Comparison of ENCODE assay signal across 27 cellular contexts in the genomic region with DNA sequence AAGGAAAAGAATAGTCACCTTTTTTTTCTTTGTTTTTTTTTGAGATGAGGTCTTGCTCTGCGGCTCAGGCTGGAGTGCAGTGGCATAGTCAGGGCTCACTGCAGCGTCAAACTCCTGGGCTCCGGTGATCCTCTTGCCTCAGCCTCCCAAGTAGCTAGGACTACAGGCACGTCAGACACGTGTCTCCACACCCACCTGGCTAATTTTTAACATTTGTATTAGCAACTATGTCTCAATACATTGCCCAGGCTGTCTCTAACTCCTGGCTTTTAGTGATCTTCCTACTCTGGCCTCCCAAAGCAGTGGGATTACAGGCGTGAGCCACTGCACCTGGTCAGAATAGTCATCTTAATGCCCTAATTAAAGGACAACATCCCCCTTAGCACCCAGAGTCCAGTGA. TPM values are rescaled to one million over a fixed set of nuclear protein-coding genes. Genes with fewer than 3 reads are reported as not detected.
DNase-seq lines count a peak whose midpoint lies in the region; ATAC-seq, FAIRE-seq and TF ChIP-seq lines count a peak whose summit lies in the region.
"Had no signal": no experiment of that assay in that cellular context is flagged by ENCODE, and none has a peak within 500 bp of the region (broad histone marks: within the 10 kb centered on the region; RNA-seq: fewer than 3 reads in every experiment).

No MANE protein-coding gene starts in this region.

- H2BK5ac ChIP-seq in neuronal stem cell (ENCODE audit: low read length), result no peak overlapping the region

- peaks cover 0 to 17% (median 11%) of the 10 kb centered on the region in 4 donors for H3K4me1 ChIP-seq in esophagus muscularis mucosa
- peaks cover 6% of the 10 kb centered on the region; the same call in 1 of the 2 replicates for H3K4me1 ChIP-seq in HepG2 (ENCODE audit: insufficient read depth, low read length)
- no peaks in the 10 kb centered on the region for H3K4me1 ChIP-seq in neuronal stem cell (ENCODE audit: control insufficient read depth in 2 of 2, insufficient read depth in 1 of 2, low read depth in 1 of 2, low read length in 2 of 2)
- H3K4me1 ChIP-seq: BE2C, BLaER1 had no signal

- intact Hi-C loops in esophagus muscularis mucosa (cut with DNase I) (no loop called here), HepG2 (cut with micrococcal nuclease; ENCODE audit: unreplicated experiment) (no loop called here)

- CTCF ChIA-PET in HepG2 (lab: Yijun Ruan, JAX; ENCODE audit: low intra/inter-chr PET ratio, low total read pairs), result no interaction called here

- in situ Hi-C loops in HepG2 (cut with HindIII; ENCODE audit: extremely low pct_ligation_motif_present, low pct_unique_long_range_greater_than_20kb), result loop anchor here (25.0 kb wide), 1 partner anchor 1259 kb away; no protein-coding TSS in a partner anchor

- H4K91ac ChIP-seq in neuronal stem cell (ENCODE audit: low read depth, low read length, poor library complexity), result no peak overlapping the region

- no peak overlapping the region for H4K8ac ChIP-seq in neuronal stem cell (ENCODE audit: low read depth, low read length)

- DNase-seq in esophagus muscularis mucosa (ENCODE audit: extremely low spot score) (peak; percentile 19), kidney tubule cell (ENCODE audit: low spot score) (peak; percentile 62), HepG2 (ENCODE audit: low spot score) (no peak), renal cortical epithelial cell (ENCODE audit: low read depth) (peak; percentile 62), NCI-H2081 (lab: John Stamatoyannopoulos, UW) (no peak), neuronal stem cell (ENCODE audit: low spot score) (no peak)
- DNase-seq: 8988T; ACHN; BE2C; C1 segment of cervical spinal cord; CD4-positive, alpha-beta memory T cell; CD4-positive, CD25-positive, alpha-beta regulatory T cell; CD8-positive, alpha-beta memory T cell; COR-L47; DMS 273 treated with DMSO at 0.1 percent for 48 hours; DMS153; DMS53; DMS79; DND-41; EL; GDM1 had no signal

- peaks cover 0 to 58% (median 11%) of the 10 kb centered on the region in 4 donors for H3K36me3 ChIP-seq in esophagus muscularis mucosa
- peaks cover 10 to 12% of the 10 kb centered on the region in 2 experiments; a peak in 4 of 5 replicates for H3K36me3 ChIP-seq in HepG2 (replicated peaks in 1 of 2; ENCODE audit: control insufficient read depth in 1 of 2, insufficient read depth in 2 of 2, low read length in 2 of 2)
- H3K36me3 ChIP-seq in neuronal stem cell (replicated peaks in 1 of 2; ENCODE audit: control insufficient read depth in 2 of 2, insufficient read depth in 2 of 2, low read length in 2 of 2), result peaks cover 16 to 72% of the 10 kb centered on the region in 2 donors
- H3K36me3 ChIP-seq: BLaER1 had no signal

- no peaks in the 10 kb centered on the region for H3K79me1 ChIP-seq in neuronal stem cell (ENCODE audit: low read depth, low read length)

- no peak overlapping the region for H2BK120ac ChIP-seq in neuronal stem cell (ENCODE audit: low read depth, low read length)

- TF ChIP-seq EP300 in esophagus muscularis mucosa (IDR thresholded peaks at IDR 0.05) (no peak), HepG2 (IDR thresholded peaks at IDR 0.05; ENCODE audit: low read depth in 2 of 2, low read length in 2 of 2) (no peak), HepG2 (CRISPR knock-in tag; IDR thresholded peaks at IDR 0.05; ENCODE audit: borderline replicate concordance) (no peak)

- H3K9me3 ChIP-seq in esophagus muscularis mucosa (peaks cover 0 to 8% (median 0%) of the 10 kb centered on the region in 4 donors), HepG2 (ENCODE audit: low read length) (peaks cover 7% of the 10 kb centered on the region; the same call in 1 of the 2 replicates), neuronal stem cell (replicated peaks in 1 of 2; ENCODE audit: control insufficient read depth in 2 of 2, insufficient read depth in 1 of 2, low read depth in 1 of 2, low read length in 2 of 2) (peaks cover 13 to 18% of the 10 kb centered on the region in 2 donors)
- H3K9me3 ChIP-seq: BE2C had no signal

- ATAC-seq in HepG2 (peak; percentile 40; the same call in 2 of the 3 replicates), GM21447 (IDR thresholded peaks at IDR 0.05; ENCODE audit: unreplicated experiment) (no peak)
- ATAC-seq: GM12878 had no signal

- no peak overlapping the region for H3K14ac ChIP-seq in neuronal stem cell (ENCODE audit: low read length)

- H2AFZ ChIP-seq in HepG2 (ENCODE audit: low read length) (no peak overlapping the region), neuronal stem cell (ENCODE audit: low read length) (no peak overlapping the region)

- no peak overlapping the region for H3K4me3 ChIP-seq in esophagus muscularis mucosa
- H3K4me3 ChIP-seq in HepG2 (replicated peaks in 1 of 3; ENCODE audit: insufficient read depth in 1 of 3, low read depth in 2 of 3, low read length in 3 of 3), result no peak overlapping the region
- H3K4me3 ChIP-seq in neuronal stem cell (ENCODE audit: low read length in 2 of 2), result no peak overlapping the region
- H3K4me3 ChIP-seq: BLaER1, GM12878 had no signal

- no peak overlapping the region for H2AK5ac ChIP-seq in neuronal stem cell (ENCODE audit: low read depth, low read length)

- POLR2A ChIA-PET in HepG2 (lab: Yijun Ruan, JAX), result no interaction called here

- no peak for FAIRE-seq in HepG2 (lab: Jason Lieb, UNC)
- FAIRE-seq: A204.1, GM12878, GM12892, GM19239 had no signal

- no peaks in the 10 kb centered on the region for H3K79me2 ChIP-seq in HepG2 (ENCODE audit: insufficient read depth, low read length)

- H3K27ac ChIP-seq in esophagus muscularis mucosa (replicated peaks in 1 of 4) (no peak overlapping the region), HepG2 (ENCODE audit: extremely low read length, insufficient read depth, low read length) (no peak overlapping the region), neuronal stem cell (replicated peaks; ENCODE audit: low read length) (no peak overlapping the region)
- H3K27ac ChIP-seq: BLaER1 had no signal

- no peaks in the 10 kb centered on the region for H3K27me3 ChIP-seq in esophagus muscularis mucosa
- H3K27me3 ChIP-seq in HepG2 (ENCODE audit: control insufficient read depth in 1 of 2, insufficient read depth in 2 of 2, low read length in 2 of 2), result no peaks in the 10 kb centered on the region
- H3K27me3 ChIP-seq in neuronal stem cell (ENCODE audit: control insufficient read depth in 3 of 3, insufficient read depth in 3 of 3, low read depth in 1 of 3, low read length in 3 of 3), result no peaks in the 10 kb centered on the region
- H3K27me3 ChIP-seq: BE2C, BLaER1 had no signal

- no peak for TF ChIP-seq CTCF in esophagus muscularis mucosa (IDR thresholded peaks at IDR 0.05)
- no peak for TF ChIP-seq CTCF in HepG2 (CRISPR knock-in tag; IDR thresholded peaks at IDR 0.05)

- H3K9ac ChIP-seq in HepG2 (ENCODE audit: insufficient read depth, low read depth, low read length), result no peak overlapping the region
- H3K9ac ChIP-seq in neuronal stem cell (ENCODE audit: low read depth, low read length, poor library complexity), result no peak overlapping the region
- H3K9ac ChIP-seq: BLaER1 had no signal

- WGBS in esophagus muscularis mucosa, result 88% methylated on average over 6 of the region's 6 CpGs
- WGBS in HepG2 (ENCODE audit: low lambda C conversion rate), result 71% methylated on average over 6 of the region's 6 CpGs
- no CpG with 5 or more reads among the region's 6 CpGs for WGBS in neuronal stem cell (ENCODE audit: extremely low coverage in 2 of 2, insufficient read length in 2 of 2, insufficient replicate concordance in 1 of 2), 2 donors

- H3K4me2 ChIP-seq in HepG2 (ENCODE audit: low read depth, low read length) (no peak overlapping the region), neuronal stem cell (ENCODE audit: insufficient read depth, low read length, poor library complexity, severe bottlenecking) (no peak overlapping the region)
- H3K4me2 ChIP-seq: BLaER1 had no signal

- BruUV-seq in HepG2 (replicated peaks; lab: Mats Ljungman, UMichigan), result no TSS peak

- H4K20me1 ChIP-seq in HepG2 (ENCODE audit: insufficient read depth, low read length), result no peaks in the 10 kb centered on the region
- H4K20me1 ChIP-seq: BLaER1 had no signal

- no peak for TF ChIP-seq RAD21 in HepG2 (CRISPR knock-in tag; IDR thresholded peaks at IDR 0.05)

- no peak overlapping the region for H2BK12ac ChIP-seq in neuronal stem cell (ENCODE audit: low read length)

- H3K4ac ChIP-seq in neuronal stem cell (ENCODE audit: low read length), result no peak overlapping the region

- H3K18ac ChIP-seq in neuronal stem cell (ENCODE audit: low read length), result no peak overlapping the region

- TF ChIP-seq POLR2A in esophagus muscularis mucosa (IDR thresholded peaks at IDR 0.05; ENCODE audit: low read depth) (no peak), HepG2 (IDR thresholded peaks at IDR 0.05; ENCODE audit: insufficient read depth in 1 of 2, low read depth in 2 of 2, low read length in 2 of 2) (no peak)

- H2BK15ac ChIP-seq in neuronal stem cell (ENCODE audit: low read length), result no peak overlapping the region

- H3K23ac ChIP-seq in neuronal stem cell (ENCODE audit: low read depth, low read length, poor library complexity), result no peak overlapping the region

RNA-seq across cellular contexts. Expression of a gene that starts 54.4 kb away (rescaled TPM):
- total RNA-seq in esophagus muscularis mucosa (100 to 1,000 TPM in 1 of 4 donors, 10 to 100 TPM in 3; 71.4 to 387 (median 94.5) TPM), HepG2 (2016; rRNA removed; fragmentation: Illumina TruSeq; extraction: Trizol) (40.0 and 78.1 TPM in 2 replicates), renal cortical epithelial cell (79.2 and 157 TPM in 2 replicates)
- total RNA-seq in HepG2 (2016; cell fraction: cytosol; rRNA removed; fragmentation: Illumina TruSeq; extraction: Trizol; ENCODE audit: low read depth), result 3.8 and 5.8 TPM in 2 replicates
- 40.5 and 78.7 TPM in 2 replicates for total RNA-seq in HepG2 (2016; cell fraction: insoluble cytoplasmic fraction; rRNA removed; fragmentation: Illumina TruSeq; extraction: Trizol)
- 8.0 and 8.5 TPM in 2 replicates for total RNA-seq in HepG2 (2016; cell fraction: membrane; rRNA removed; fragmentation: Illumina TruSeq; extraction: Trizol)
- total RNA-seq in HepG2 (2016; cell fraction: nucleus; rRNA removed; fragmentation: Illumina TruSeq; extraction: Trizol), result 52.9 and 63.4 TPM in 2 replicates
- polyA plus RNA-seq in HepG2 (2011; rRNA removed), result 83.8 and 113 TPM in 2 replicates
- 73.7 and 84.1 TPM in 2 replicates for polyA plus RNA-seq in HepG2 (2011; cell fraction: cytosol; rRNA removed)
- 20.1 and 27.7 TPM in 2 replicates for polyA plus RNA-seq in HepG2 (2011; cell fraction: nucleus; rRNA removed)
- 48.9 and 56.9 TPM in 2 replicates for polyA plus RNA-seq in HepG2 (2012)
- polyA plus RNA-seq in HepG2 (2016; cell fraction: cytosol; fragmentation: Illumina TruSeq; extraction: Trizol; ENCODE audit: low read depth), result 4.8 and 5.2 TPM in 2 replicates
- 36.0 and 42.5 TPM in 2 replicates for polyA plus RNA-seq in HepG2 (2016; cell fraction: insoluble cytoplasmic fraction; fragmentation: Illumina TruSeq; extraction: Trizol; ENCODE audit: low read depth)
- 5.3 and 5.5 TPM in 2 replicates for polyA plus RNA-seq in HepG2 (2016; cell fraction: membrane; fragmentation: Illumina TruSeq; extraction: Trizol; ENCODE audit: low read depth)
- polyA plus RNA-seq in HepG2 (2016; cell fraction: nucleus; fragmentation: Illumina TruSeq; extraction: Trizol; ENCODE audit: insufficient read depth, low read depth), result 85.9 and 86.3 TPM in 2 replicates
- 18.9 and 34.3 TPM in 2 replicates for polyA minus RNA-seq in HepG2 (2011; rRNA and poly(A)+ RNA removed; ENCODE audit: low replicate concordance)
- polyA minus RNA-seq in HepG2 (2011; cell fraction: cytosol; rRNA and poly(A)+ RNA removed), result 21.2 and 31.1 TPM in 2 replicates
- polyA minus RNA-seq in HepG2 (2011; cell fraction: nucleus; rRNA and poly(A)+ RNA removed), result 11.2 and 15.9 TPM in 2 replicates
- 40.2 TPM for polyA plus RNA-seq in neuronal stem cell (2013, experiment 1 of 2)
- polyA plus RNA-seq in neuronal stem cell (2013, experiment 2 of 2), result 39.2 TPM

Comparison
In these comparisons a context has a peak if more than half of its experiments do, and no peak if none do; other contexts are left out.
1. DNase-seq: peak in esophagus muscularis mucosa (single experiment), kidney tubule cell (single experiment) and renal cortical epithelial cell (single experiment); none in HepG2 (single experiment), NCI-H2081 (0 of 2) and neuronal stem cell (single experiment).